8 cellular contexts compared by ENCODE assay signal in the genomic region with DNA sequence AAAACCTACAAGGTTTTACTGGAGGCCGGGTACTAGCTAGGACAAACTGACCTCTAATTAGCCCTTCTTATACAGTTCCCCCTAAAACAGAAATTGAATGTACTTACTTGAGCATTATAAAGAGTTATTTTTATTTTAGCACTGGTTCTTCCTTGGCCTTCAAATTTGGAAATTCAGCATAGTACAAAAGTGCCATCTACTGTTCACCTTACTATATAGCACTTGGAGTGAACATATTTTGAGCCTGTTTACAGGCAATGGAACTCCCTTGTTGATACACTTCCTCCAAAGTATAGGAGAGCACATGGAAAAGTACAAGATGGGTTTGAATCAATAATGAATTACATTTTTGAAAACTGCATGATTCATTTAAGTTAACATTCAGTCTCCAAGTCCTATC. TPM values are rescaled to one million over a fixed set of nuclear protein-coding genes. Genes with fewer than 3 reads are reported as not detected.
DNase-seq lines count a peak whose midpoint lies in the region; ATAC-seq and TF ChIP-seq lines count a peak whose summit lies in the region.

No MANE protein-coding gene starts in this region.

- ATAC-seq in activated T-cell treated with anti-CD3 and anti-CD28 coated beads, Interleukin-2, amount 50 U/mL, for 72 hours (replicated peaks in 1 of 2): no peak
- ATAC-seq in HG03175 (IDR thresholded peaks at IDR 0.05; ENCODE audit: unreplicated experiment): peak; percentile 17
- ATAC-seq in mucosa of descending colon: peak; percentile 31
- no peak for ATAC-seq in stimulated activated naive CD8-positive, alpha-beta T cell treated with anti-CD3 and anti-CD28 coated beads, Interleukin-15, Interleukin-2, amounts not matched to agents 100 U/mL and 50 U/mL, for 24 hours
- ATAC-seq in HG02973 (IDR thresholded peaks at IDR 0.05; ENCODE audit: unreplicated experiment): no peak

- TF ChIP-seq CTCF in mucosa of descending colon (IDR thresholded peaks at IDR 0.05): peak; percentile 40

- H3K4me3 ChIP-seq in mucosa of descending colon: no peak overlapping the region

- peak overlapping the region; percentile 89 for H3K27ac Mint-ChIP-seq in activated T-cell treated with anti-CD3 and anti-CD28 coated beads, Interleukin-2, amount 50 U/mL, for 72 hours
- H3K27ac Mint-ChIP-seq in activated T-cell treated with anti-CD3 and anti-CD28 coated beads, Interleukin-2, amount 50 U/mL, for 24 hours: no peak overlapping the region

- no peaks in the 10 kb centered on the region for H3K27me3 Mint-ChIP-seq in activated T-cell treated with anti-CD3 and anti-CD28 coated beads, Interleukin-2, amount 50 U/mL, for 72 hours (ENCODE audit: low read depth)
- no peaks in the 10 kb centered on the region for H3K27me3 Mint-ChIP-seq in activated T-cell treated with anti-CD3 and anti-CD28 coated beads, Interleukin-2, amount 50 U/mL, for 24 hours

- H3K36me3 Mint-ChIP-seq in activated T-cell treated with anti-CD3 and anti-CD28 coated beads, Interleukin-2, amount 50 U/mL, for 72 hours (ENCODE audit: insufficient read depth in 2 of 2): no peaks in the 10 kb centered on the region
- peaks cover 6% of the 10 kb centered on the region for H3K36me3 Mint-ChIP-seq in activated T-cell treated with anti-CD3 and anti-CD28 coated beads, Interleukin-2, amount 50 U/mL, for 24 hours (ENCODE audit: low read depth)

- H3K9me3 Mint-ChIP-seq in activated T-cell treated with anti-CD3 and anti-CD28 coated beads, Interleukin-2, amount 50 U/mL, for 72 hours: no peaks in the 10 kb centered on the region
- H3K9me3 Mint-ChIP-seq in activated T-cell treated with anti-CD3 and anti-CD28 coated beads, Interleukin-2, amount 50 U/mL, for 24 hours: no peaks in the 10 kb centered on the region

- no peaks in the 10 kb centered on the region for H3K4me1 ChIP-seq in mucosa of descending colon (ENCODE audit: low read depth)

- DNase-seq in activated T-cell treated with anti-CD3 and anti-CD28 coated beads, Interleukin-2, amount 50 U/mL, for 72 hours: no peak
- DNase-seq in activated T-cell treated with anti-CD3 and anti-CD28 coated beads, Interleukin-2, amount 50 U/mL, for 24 hours: no peak
- DNase-seq in NCI-H69 (lab: John Stamatoyannopoulos, UW) (peak; percentile 63), cerebellum (ENCODE audit: low spot score) (peak; percentile 67), mucosa of descending colon (no peak)
- no peak for DNase-seq in stimulated activated naive CD8-positive, alpha-beta T cell treated with anti-CD3 and anti-CD28 coated beads, Interleukin-15, Interleukin-2, amounts not matched to agents 100 U/mL and 50 U/mL, for 24 hours

- peaks cover 32% of the 10 kb centered on the region for H3K4me1 Mint-ChIP-seq in activated T-cell treated with anti-CD3 and anti-CD28 coated beads, Interleukin-2, amount 50 U/mL, for 72 hours (ENCODE audit: low read depth)
- H3K4me1 Mint-ChIP-seq in activated T-cell treated with anti-CD3 and anti-CD28 coated beads, Interleukin-2, amount 50 U/mL, for 24 hours (ENCODE audit: low read depth): peaks cover 25% of the 10 kb centered on the region

- intact Hi-C loops in mucosa of descending colon (cut with DNase I, micrococcal nuclease): loop anchor here (2.0 to 10.0 kb wide), 4 partner anchors 55 to 511 kb away; no protein-coding TSS in a partner anchor

- no peaks in the 10 kb centered on the region for H3K36me3 ChIP-seq in mucosa of descending colon (ENCODE audit: low read depth)

- H3K4me3 Mint-ChIP-seq in activated T-cell treated with anti-CD3 and anti-CD28 coated beads, Interleukin-2, amount 50 U/mL, for 72 hours: no peak overlapping the region
- no peak overlapping the region for H3K4me3 Mint-ChIP-seq in activated T-cell treated with anti-CD3 and anti-CD28 coated beads, Interleukin-2, amount 50 U/mL, for 24 hours

- H3K9me3 ChIP-seq in mucosa of descending colon: no peaks in the 10 kb centered on the region

RNA-seq across cellular contexts. Expression of a gene that starts 3.9 kb away (rescaled TPM):
- 10 to 100 TPM; 53.8 to 64.3 TPM for total RNA-seq in activated T-cell treated with anti-CD3 and anti-CD28 coated beads, Interleukin-2, amount 50 U/mL, for 72 hours
- total RNA-seq in cerebellum (30.1 TPM), mucosa of descending colon (10 to 100 TPM; 20.3 to 24.5 (median 24.1) TPM)

RNA-seq across cellular contexts. Expression of a gene that starts 5.1 kb away (rescaled TPM):
- 10 to 100 TPM in 1 of 2 donors, 1 to 10 TPM in 1; 6.7 to 10.6 TPM for total RNA-seq in activated T-cell treated with anti-CD3 and anti-CD28 coated beads, Interleukin-2, amount 50 U/mL, for 72 hours
- total RNA-seq in cerebellum (5.4 TPM), mucosa of descending colon (10 to 100 TPM; 19.3 to 49.6 (median 41.9) TPM)

Comparison
In these comparisons a context has a peak if more than half of its experiments do, and no peak if none do; other contexts are left out.
1. ATAC-seq: peak in HG03175 (single experiment) and mucosa of descending colon (single experiment); none in activated T-cell treated with anti-CD3 and anti-CD28 coated beads, Interleukin-2, amount 50 U/mL, for 72 hours (0 of 2), stimulated activated naive CD8-positive, alpha-beta T cell treated with anti-CD3 and anti-CD28 coated beads, Interleukin-15, Interleukin-2, amounts not matched to agents 100 U/mL and 50 U/mL, for 24 hours (single experiment) and HG02973 (single experiment).
2. DNase-seq: peak in NCI-H69 (single experiment) and cerebellum (single experiment); none in activated T-cell treated with anti-CD3 and anti-CD28 coated beads, Interleukin-2, amount 50 U/mL, for 72 hours (0 of 2), activated T-cell treated with anti-CD3 and anti-CD28 coated beads, Interleukin-2, amount 50 U/mL, for 24 hours (single experiment), mucosa of descending colon (0 of 3) and stimulated activated naive CD8-positive, alpha-beta T cell treated with anti-CD3 and anti-CD28 coated beads, Interleukin-15, Interleukin-2, amounts not matched to agents 100 U/mL and 50 U/mL, for 24 hours (single experiment).